Comparison of ENCODE assay signal across 1 cellular context in the genomic region with DNA sequence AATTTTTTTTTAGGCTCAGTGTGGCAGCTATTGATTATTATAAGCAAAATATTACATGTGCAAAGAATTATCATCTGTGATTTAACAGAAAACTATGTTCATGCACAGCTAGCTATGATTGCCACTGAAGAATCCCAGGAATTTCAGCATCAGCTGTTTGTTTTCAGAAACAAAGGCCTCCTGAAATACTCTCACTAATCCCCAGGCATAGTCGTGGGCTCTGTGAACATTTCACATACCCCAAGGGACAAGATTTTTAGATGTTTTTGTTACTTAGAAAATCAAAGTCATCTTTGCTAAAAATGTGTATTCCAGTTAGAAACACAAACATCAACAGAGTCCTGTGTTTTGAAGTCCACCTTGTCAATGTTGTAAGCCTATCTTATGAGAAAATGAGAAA.
TF ChIP-seq lines count a peak whose summit lies in the region.

No MANE protein-coding gene starts in this region.

TF ChIP-seq in IMR-90, 13 proteins besides CTCF, POLR2A, EP300 and RAD21 (continued from another document):
- TF ChIP-seq, protein P1, sequence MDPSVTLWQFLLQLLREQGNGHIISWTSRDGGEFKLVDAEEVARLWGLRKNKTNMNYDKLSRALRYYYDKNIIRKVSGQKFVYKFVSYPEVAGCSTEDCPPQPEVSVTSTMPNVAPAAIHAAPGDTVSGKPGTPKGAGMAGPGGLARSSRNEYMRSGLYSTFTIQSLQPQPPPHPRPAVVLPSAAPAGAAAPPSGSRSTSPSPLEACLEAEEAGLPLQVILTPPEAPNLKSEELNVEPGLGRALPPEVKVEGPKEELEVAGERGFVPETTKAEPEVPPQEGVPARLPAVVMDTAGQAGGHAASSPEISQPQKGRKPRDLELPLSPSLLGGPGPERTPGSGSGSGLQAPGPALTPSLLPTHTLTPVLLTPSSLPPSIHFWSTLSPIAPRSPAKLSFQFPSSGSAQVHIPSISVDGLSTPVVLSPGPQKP (IDR thresholded peaks at IDR 0.05; ENCODE audit: borderline replicate concordance, low read depth, low read length), result no peak
- no peak for TF ChIP-seq FOS (IDR thresholded peaks at IDR 0.05; ENCODE audit: low read depth, low read length)
- no peak for TF ChIP-seq RCOR1 (IDR thresholded peaks at IDR 0.05; ENCODE audit: insufficient replicate concordance, low read length)
- TF ChIP-seq MXI1 (IDR thresholded peaks at IDR 0.05; ENCODE audit: borderline replicate concordance, low read depth, low read length), result no peak
- TF ChIP-seq CHD1 (IDR thresholded peaks at IDR 0.05; ENCODE audit: low read depth, low read length), result no peak
- no peak for TF ChIP-seq CEBPB (IDR thresholded peaks at IDR 0.05; ENCODE audit: low read depth, low read length)
- no peak for TF ChIP-seq NFE2L2 (IDR thresholded peaks at IDR 0.05; ENCODE audit: low read depth, low read length)
- TF ChIP-seq BHLHE40 (IDR thresholded peaks at IDR 0.05; ENCODE audit: low read depth, low read length), result no peak
- no peak for TF ChIP-seq MAZ (IDR thresholded peaks at IDR 0.05; ENCODE audit: borderline replicate concordance, low read depth, low read length)
- TF ChIP-seq MAFK (IDR thresholded peaks at IDR 0.05; ENCODE audit: low read depth, low read length), result no peak
